20 cellular contexts compared by ENCODE assay signal in the genomic region with DNA sequence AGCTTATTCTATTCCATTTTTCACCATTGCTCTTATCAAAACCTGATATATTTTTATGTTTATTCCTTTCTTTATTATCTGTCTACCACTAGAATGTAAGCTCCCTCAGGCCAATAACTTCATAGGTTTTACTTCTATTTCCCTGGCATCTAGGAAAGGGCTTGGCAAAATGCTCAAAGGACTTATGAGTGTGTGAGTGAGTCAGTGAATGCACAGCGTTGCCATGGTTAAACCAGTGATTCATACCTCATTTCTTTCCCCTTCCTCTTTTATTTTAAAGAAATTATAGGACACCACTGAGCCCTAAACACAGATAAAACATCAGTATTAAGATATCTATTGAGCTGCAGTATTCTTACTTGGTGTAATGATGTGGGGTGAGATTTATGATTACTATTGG.
DNase-seq lines count a peak whose midpoint lies in the region; ATAC-seq, FAIRE-seq and TF ChIP-seq lines count a peak whose summit lies in the region.
"Had no signal": no experiment of that assay in that cellular context is flagged by ENCODE, and none has a peak within 500 bp of the region (broad histone marks: within the 10 kb centered on the region; RNA-seq: fewer than 3 reads in every experiment).

No MANE protein-coding gene starts in this region.

- no peaks in the 10 kb centered on the region for H3K36me3 ChIP-seq in PC-3 (ENCODE audit: low read depth, low read length)
- H3K36me3 ChIP-seq in keratinocyte (ENCODE audit: control insufficient read depth in 2 of 2, extremely low read depth in 1 of 2, insufficient read depth in 2 of 2, low read length in 2 of 2) = no peaks in the 10 kb centered on the region

- H3K9ac ChIP-seq in PC-3 (ENCODE audit: low read length) = no peak overlapping the region
- no peak overlapping the region for H3K9ac ChIP-seq in keratinocyte (ENCODE audit: control insufficient read depth, extremely low read depth, insufficient read depth, low read length)

- no peaks in the 10 kb centered on the region for H3K9me1 ChIP-seq in keratinocyte (ENCODE audit: control insufficient read depth, extremely low read depth, insufficient read depth, low read length)

- H3K27me3 ChIP-seq in PC-3 (ENCODE audit: low read length) (no peaks in the 10 kb centered on the region), keratinocyte (ENCODE audit: control insufficient read depth, extremely low read depth, insufficient read depth, low read length) (no peaks in the 10 kb centered on the region)
- H3K27me3 ChIP-seq: hepatocyte had no signal

- H3K9me3 ChIP-seq in PC-3 (ENCODE audit: low read length) (no peaks in the 10 kb centered on the region), keratinocyte (ENCODE audit: control insufficient read depth, low read depth, low read length) (no peaks in the 10 kb centered on the region)

- DNase-seq in H54 (ENCODE audit: insufficient read length, low spot score) (peak; percentile 7), PC-3 (peak; percentile 72), cardiac fibroblast (ENCODE audit: low read depth in 2 of 2) (peak; percentile 43 to 47), keratinocyte (ENCODE audit: low read depth, low spot score) (peak; percentile 2), left lobe of liver (ENCODE audit: low spot score) (no peak), GM20000 (ENCODE audit: low spot score) (no peak), RWPE1 (ENCODE audit: low spot score) (no peak)
- DNase-seq: activated B cell treated with CpG ODN at 0.5 μM for 24 hours; activated CD4-positive, alpha-beta memory T cell treated with anti-CD3 and anti-CD28 coated beads, Interleukin-2, amount 10 ng/mL, durations not matched to agents 7 days and 5 days; DMS79 treated with DMSO at 0.1 percent for 48 hours; effector memory CD8-positive, alpha-beta T cell; H9; NCI-H146; NCI-H774; OCI-M1; stimulated activated CD4-positive, alpha-beta T cell treated with anti-CD3 and anti-CD28 coated beads, Interleukin-4, amount 100 ng/mL, for 4 hours; stimulated activated naive CD8-positive, alpha-beta T cell treated with anti-CD3 and anti-CD28 coated beads, Interleukin-15, amount 100 ng/mL, for 72 hours had no signal

- H3K27ac ChIP-seq in PC-3 (ENCODE audit: low read length) = no peak overlapping the region
- no peak overlapping the region for H3K27ac ChIP-seq in keratinocyte (ENCODE audit: control insufficient read depth, insufficient read depth, low read length)
- H3K27ac ChIP-seq in RWPE1 = no peak overlapping the region
- H3K27ac ChIP-seq: hepatocyte had no signal

- TF ChIP-seq CTCF in PC-3 (conservative IDR thresholded peaks at IDR 0.05; ENCODE audit: low read depth, low read length) (no peak), cardiac fibroblast (IDR thresholded peaks at IDR 0.05; ENCODE audit: low read depth, low read length) (no peak), keratinocyte (optimal IDR thresholded peaks at IDR 0.05 in 1 of 3, IDR thresholded peaks at IDR 0.05 in 1 of 3, conservative IDR thresholded peaks at IDR 0.05 in 1 of 3; ENCODE audit: extremely low read depth in 1 of 3, insufficient read depth in 2 of 3, low read length in 3 of 3) (no peak), GM20000 (IDR thresholded peaks at IDR 0.05; ENCODE audit: extremely low read depth, missing control alignments) (no peak), RWPE1 (conservative IDR thresholded peaks at IDR 0.05; ENCODE audit: low read depth) (no peak)

- H3K9me2 ChIP-seq in PC-3 (replicated peaks; ENCODE audit: low read length) = no peaks in the 10 kb centered on the region

- H4K20me1 ChIP-seq in PC-3 (ENCODE audit: low read length) (no peaks in the 10 kb centered on the region), keratinocyte (ENCODE audit: control insufficient read depth, extremely low read depth, insufficient read depth, low read length) (no peaks in the 10 kb centered on the region)

- H3K79me2 ChIP-seq in PC-3 (ENCODE audit: low read length) (no peaks in the 10 kb centered on the region), keratinocyte (ENCODE audit: control insufficient read depth, insufficient read depth, low read length) (no peaks in the 10 kb centered on the region)

- H3K4me1 ChIP-seq in PC-3 (ENCODE audit: insufficient read depth, low read length) (no peaks in the 10 kb centered on the region), keratinocyte (ENCODE audit: control insufficient read depth, extremely low read depth, insufficient read depth, low read length) (no peaks in the 10 kb centered on the region)

- CTCF ChIA-PET in PC-3 (lab: Charles Lee) = no interaction called here
- CTCF ChIA-PET in RWPE1 (lab: Yijun Ruan, JAX) = no interaction called here

- BruUV-seq in PC-3 (replicated peaks; lab: Mats Ljungman, UMichigan) = no TSS peak

- H3K4me3 ChIP-seq in PC-3 (ENCODE audit: low read length) = no peak overlapping the region
- no peak overlapping the region for H3K4me3 ChIP-seq in cardiac fibroblast (replicated peaks in 1 of 2; ENCODE audit: low read depth in 2 of 2, low read length in 2 of 2)
- no peak overlapping the region for H3K4me3 ChIP-seq in keratinocyte (ENCODE audit: control insufficient read depth in 2 of 3, extremely low read depth in 1 of 3, insufficient read depth in 2 of 3, low read depth in 1 of 3, low read length in 3 of 3)
- H3K4me3 ChIP-seq: hepatocyte had no signal

- H3K4me2 ChIP-seq in PC-3 (ENCODE audit: low read length) (no peak overlapping the region), keratinocyte (ENCODE audit: control insufficient read depth, extremely low read depth, insufficient read depth, low read depth, low read length) (no peak overlapping the region)
- H3K4me2 ChIP-seq: hepatocyte had no signal

- H3F3A ChIP-seq in PC-3 (ENCODE audit: low read length, unreplicated experiment) = no peaks in the 10 kb centered on the region

- FAIRE-seq in H54 (lab: Jason Lieb, UNC) = peak; percentile 89
- no peak for FAIRE-seq in keratinocyte (lab: Jason Lieb, UNC)
- FAIRE-seq: islet of Langerhans had no signal

- ATAC-seq in PC-3 (peak; percentile 77), left lobe of liver (no peak), HG03439 (IDR thresholded peaks at IDR 0.05; ENCODE audit: unreplicated experiment) (no peak)
- ATAC-seq: effector memory CD8-positive, alpha-beta T cell; stimulated activated naive CD8-positive, alpha-beta T cell treated with anti-CD3 and anti-CD28 coated beads, Interleukin-15, amount 100 ng/mL, for 72 hours had no signal

- no peak for TF ChIP-seq POLR2A in H54 (IDR thresholded peaks at IDR 0.05; ENCODE audit: low read depth, low read length)

- POLR2A ChIA-PET in PC-3 (lab: Charles Lee; ENCODE audit: unreplicated experiment) (no interaction called here), RWPE1 (lab: Yijun Ruan, JAX; ENCODE audit: low non-redundant PET) (no interaction called here)

- dilution Hi-C loops in keratinocyte (cut with MboI; ENCODE audit: extremely low pct_ligation_motif_present, low sequenced_read_pairs) = no loop called here

- intact Hi-C loops in PC-3 (cut with micrococcal nuclease) = no loop called here

- H2AFZ ChIP-seq in PC-3 (ENCODE audit: low read length) (no peak overlapping the region), keratinocyte (ENCODE audit: control insufficient read depth, low read length) (no peak overlapping the region)
- H2AFZ ChIP-seq: hepatocyte had no signal

Comparison
In these comparisons a context has a peak if more than half of its experiments do, and no peak if none do; other contexts are left out.
1. DNase-seq: peak in H54 (single experiment), PC-3 (single experiment), cardiac fibroblast (2 of 2) and keratinocyte (single experiment); none in left lobe of liver (single experiment), GM20000 (single experiment) and RWPE1 (single experiment).